Comparison of ENCODE assay signal across 8 cellular contexts in genomic region chr3:194671900-194672808, GRCh38. TPM values are rescaled to one million over a fixed set of nuclear protein-coding genes. Genes with fewer than 3 reads are reported as not detected.
A peak's percentile ranks its signal among the peaks of the same experiment; 100 is the strongest.
DNase-seq lines count a peak whose midpoint lies in the region; ATAC-seq, FAIRE-seq and TF ChIP-seq lines count a peak whose summit lies in the region.

Gene LSG1, minus strand, starts transcription at chr3:194672191. Its CDS starts 29 bp downstream, at chr3:194672162.

- ATAC-seq in GM18498 (IDR thresholded peaks at IDR 0.05; ENCODE audit: unreplicated experiment): peak; percentile 88
- peak; percentile 83 for ATAC-seq in HG02938 (IDR thresholded peaks at IDR 0.05; ENCODE audit: unreplicated experiment)
- peak; percentile 96 to 97 (median 96) for ATAC-seq in psoas muscle

- H3K4me1 ChIP-seq in right atrium auricular region (peaks cover 0 to 17% of the 10 kb centered on the region in 2 donors), psoas muscle (peaks cover 29% of the 10 kb centered on the region)

- DNase-seq in NCI-H187 treated with DMSO at 0.1 percent for 48 hours (lab: John Stamatoyannopoulos, UW) (peak; percentile 85), anterior cingulate cortex (lab: John Stamatoyannopoulos, UW) (peak in 57 of 58 donors; percentile 26 to 93 (median 82)), right atrium auricular region (ENCODE audit: low spot score) (peak; percentile 92), psoas muscle (peak; percentile 92 to 96), urothelium cell line (ENCODE audit: low spot score) (peak; percentile 92)

- intact Hi-C loops in T-helper 2 cell treated with Interferon-gamma antibody and Interleukin-4, amounts not matched to agents 100 ng/mL and 5 ng/mL, for 36 hours (cut with micrococcal nuclease): loop anchor here (1.0 to 5.0 kb wide), 10 partner anchors 13 to 870 kb away; partner anchors contain the start of genes ACAP2, ATP13A3, FAM43A and PPP1R2
- intact Hi-C loops in psoas muscle (cut with DNase I): loop anchor here in 1 of 2 donors (5.0 kb wide), 1 partner anchor 860 kb away; no protein-coding TSS in a partner anchor

- TF ChIP-seq CTCF in right atrium auricular region (IDR thresholded peaks at IDR 0.05) (no peak), psoas muscle (IDR thresholded peaks at IDR 0.05) (no peak)

- H3K27me3 ChIP-seq in right atrium auricular region (no peaks in the 10 kb centered on the region), psoas muscle (ENCODE audit: insufficient read depth in 3 of 3, low read length in 2 of 3) (no peaks in the 10 kb centered on the region)

- H3K9me3 ChIP-seq in right atrium auricular region (no peaks in the 10 kb centered on the region), psoas muscle (no peaks in the 10 kb centered on the region)

- WGBS in psoas muscle, 3 donors: 0% methylated on average over 57 of the region's 57 CpGs

- H3K36me3 ChIP-seq in right atrium auricular region (peaks cover 12% of the 10 kb centered on the region), psoas muscle (ENCODE audit: insufficient read depth in 1 of 2, low read depth in 1 of 2) (peaks cover 2 to 25% of the 10 kb centered on the region in 2 donors)

- H3K27ac ChIP-seq in right atrium auricular region: peak within 1 kb of the TSS; percentile 88 to 89
- H3K27ac ChIP-seq in psoas muscle: peak within 1 kb of the TSS; percentile 84

- H3K4me3 ChIP-seq in right atrium auricular region: peak within 1 kb of the TSS; percentile 74
- peak within 1 kb of the TSS; percentile 83 for H3K4me3 ChIP-seq in psoas muscle

- peak; percentile 56 for FAIRE-seq in urothelium cell line (lab: Jason Lieb, UNC)

RNA-seq across cellular contexts. Expression of gene LSG1, which starts in this region (rescaled TPM):
- 47.2 and 49.6 TPM in 2 replicates for total RNA-seq in T-helper 2 cell treated with Interferon-gamma antibody and Interleukin-4, amounts not matched to agents 100 ng/mL and 5 ng/mL, for 36 hours
- total RNA-seq in right atrium auricular region: 10 to 100 TPM; 15.1 to 20.5 TPM
- total RNA-seq in psoas muscle: 10 to 100 TPM; 24.8 to 37.5 (median 28.7) TPM
- 10 to 100 TPM; 22.8 to 46.8 (median 43.8) TPM for polyA plus RNA-seq in psoas muscle

Comparison
In these comparisons a context has a peak if more than half of its experiments do, and no peak if none do; other contexts are left out.
1. Peak in every context shown above with its lines: DNase-seq, ATAC-seq, H3K4me3 ChIP-seq and H3K27ac ChIP-seq.